In the genomic region with DNA sequence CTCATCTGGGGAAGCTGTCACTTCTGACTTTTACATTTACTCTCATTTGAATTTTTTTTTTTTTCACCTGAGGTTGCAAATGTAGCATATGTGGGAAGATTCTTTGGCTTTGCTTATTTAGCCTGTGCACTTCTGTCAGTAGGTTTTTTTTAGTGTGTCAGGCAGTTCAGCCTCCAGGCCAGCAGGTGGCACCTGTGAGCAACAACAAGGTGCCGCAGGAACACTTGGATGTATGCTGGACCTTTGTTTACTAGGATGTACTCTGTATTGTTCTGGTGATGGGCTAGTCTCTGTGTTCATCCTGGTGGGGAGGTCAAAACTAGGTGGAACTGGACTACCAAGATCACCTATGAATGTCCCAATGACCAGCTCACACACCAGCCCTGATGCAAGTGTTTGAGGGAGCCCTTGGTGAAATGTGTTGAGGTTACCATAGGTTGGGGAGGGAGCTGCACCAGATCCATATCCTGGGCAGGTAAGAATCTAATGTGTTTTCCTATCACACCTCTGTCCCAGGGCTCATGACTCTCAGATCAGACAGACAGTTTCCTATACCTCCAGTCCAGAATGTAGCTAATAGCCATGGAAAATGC, we compare ENCODE assay signal across 8 cellular contexts.
A peak's percentile ranks its signal among the peaks of the same experiment; 100 is the strongest.
DNase-seq lines count a peak whose midpoint lies in the region; ATAC-seq, FAIRE-seq and TF ChIP-seq lines count a peak whose summit lies in the region.

No MANE protein-coding gene starts in this region.

- ATAC-seq in GM21390 (IDR thresholded peaks at IDR 0.05; ENCODE audit: unreplicated experiment) = peak; percentile 84

- no peak for TF ChIP-seq POLR2A in erythroblast (IDR thresholded peaks at IDR 0.05; ENCODE audit: low read length)

- peak; percentile 73 for DNase-seq in ELF-1 (ENCODE audit: low read depth, low spot score)
- DNase-seq in NAMALWA (ENCODE audit: low spot score) = peak; percentile 85
- peak; percentile 30 to 56 for DNase-seq in erythroblast (lab: John Stamatoyannopoulos, UW)
- peak; percentile 17 for DNase-seq in urothelium cell line (ENCODE audit: low spot score)
- DNase-seq in NOMO-1 (lab: John Stamatoyannopoulos, UW; ENCODE audit: unreplicated experiment in 2 of 2) = no peak
- DNase-seq in nucleus accumbens (lab: John Stamatoyannopoulos, UW) = no peak
- DNase-seq in NCI-H446 treated with DMSO at 0.1 percent for 48 hours (lab: John Stamatoyannopoulos, UW) = no peak

- FAIRE-seq in urothelium cell line (lab: Jason Lieb, UNC) = no peak

Comparison
In these comparisons a context has a peak if more than half of its experiments do, and no peak if none do; other contexts are left out.
1. DNase-seq: peak in ELF-1 (single experiment), NAMALWA (single experiment), erythroblast (2 of 2) and urothelium cell line (single experiment); none in NOMO-1 (0 of 2), nucleus accumbens (0 of 56) and NCI-H446 treated with DMSO at 0.1 percent for 48 hours (single experiment).